In the genomic region with DNA sequence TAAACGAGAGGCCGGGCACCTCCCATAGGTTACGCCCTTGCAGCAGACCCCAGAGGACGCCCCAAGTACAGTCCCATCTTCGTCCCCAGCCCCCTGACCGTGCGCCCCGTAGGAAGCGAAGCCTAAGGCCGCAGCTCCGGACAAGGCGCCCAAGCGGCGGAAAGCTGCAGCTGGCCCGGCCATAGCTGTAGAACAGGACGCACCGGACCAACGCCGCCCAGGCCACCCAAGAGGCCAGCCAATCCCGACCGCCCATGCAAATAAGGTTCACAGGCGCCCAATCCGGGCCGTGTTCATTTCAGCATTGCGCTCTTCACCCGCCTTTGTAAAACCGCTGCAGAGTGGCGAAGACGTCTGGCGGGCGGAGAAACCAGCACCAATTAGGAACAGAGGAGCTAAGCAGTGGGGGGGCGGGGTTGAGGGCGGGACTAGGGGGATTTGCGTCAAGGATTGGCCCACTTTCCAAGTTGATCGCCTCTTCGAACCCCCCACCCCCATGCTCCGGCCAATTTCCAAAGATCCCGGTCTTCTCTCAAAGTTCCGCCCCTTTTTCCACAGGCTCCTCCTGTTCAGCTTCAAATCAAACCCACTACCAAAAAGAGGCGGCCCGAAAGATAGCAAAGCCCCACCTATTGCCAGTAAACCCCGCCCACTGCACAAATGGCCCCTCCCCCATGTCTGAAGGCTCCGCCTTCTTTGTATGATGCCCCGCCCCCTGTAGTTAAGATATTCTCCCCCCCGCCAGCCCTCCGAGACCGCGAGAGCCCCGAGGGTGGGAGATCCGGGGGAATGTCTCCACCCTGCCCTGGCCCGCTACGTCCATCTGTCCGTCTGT, we compare ENCODE assay signal across 1 cellular context.
TF ChIP-seq lines count a peak whose summit lies in the region.

A gene (minus strand): TSS at position 196 of the 835 bp plus-strand sequence. CDS start 13 bp downstream, at position 183.

TF ChIP-seq in K562, 482 proteins besides CTCF, POLR2A, EP300 and RAD21 (continued from another document):
- TF ChIP-seq, protein P1, sequence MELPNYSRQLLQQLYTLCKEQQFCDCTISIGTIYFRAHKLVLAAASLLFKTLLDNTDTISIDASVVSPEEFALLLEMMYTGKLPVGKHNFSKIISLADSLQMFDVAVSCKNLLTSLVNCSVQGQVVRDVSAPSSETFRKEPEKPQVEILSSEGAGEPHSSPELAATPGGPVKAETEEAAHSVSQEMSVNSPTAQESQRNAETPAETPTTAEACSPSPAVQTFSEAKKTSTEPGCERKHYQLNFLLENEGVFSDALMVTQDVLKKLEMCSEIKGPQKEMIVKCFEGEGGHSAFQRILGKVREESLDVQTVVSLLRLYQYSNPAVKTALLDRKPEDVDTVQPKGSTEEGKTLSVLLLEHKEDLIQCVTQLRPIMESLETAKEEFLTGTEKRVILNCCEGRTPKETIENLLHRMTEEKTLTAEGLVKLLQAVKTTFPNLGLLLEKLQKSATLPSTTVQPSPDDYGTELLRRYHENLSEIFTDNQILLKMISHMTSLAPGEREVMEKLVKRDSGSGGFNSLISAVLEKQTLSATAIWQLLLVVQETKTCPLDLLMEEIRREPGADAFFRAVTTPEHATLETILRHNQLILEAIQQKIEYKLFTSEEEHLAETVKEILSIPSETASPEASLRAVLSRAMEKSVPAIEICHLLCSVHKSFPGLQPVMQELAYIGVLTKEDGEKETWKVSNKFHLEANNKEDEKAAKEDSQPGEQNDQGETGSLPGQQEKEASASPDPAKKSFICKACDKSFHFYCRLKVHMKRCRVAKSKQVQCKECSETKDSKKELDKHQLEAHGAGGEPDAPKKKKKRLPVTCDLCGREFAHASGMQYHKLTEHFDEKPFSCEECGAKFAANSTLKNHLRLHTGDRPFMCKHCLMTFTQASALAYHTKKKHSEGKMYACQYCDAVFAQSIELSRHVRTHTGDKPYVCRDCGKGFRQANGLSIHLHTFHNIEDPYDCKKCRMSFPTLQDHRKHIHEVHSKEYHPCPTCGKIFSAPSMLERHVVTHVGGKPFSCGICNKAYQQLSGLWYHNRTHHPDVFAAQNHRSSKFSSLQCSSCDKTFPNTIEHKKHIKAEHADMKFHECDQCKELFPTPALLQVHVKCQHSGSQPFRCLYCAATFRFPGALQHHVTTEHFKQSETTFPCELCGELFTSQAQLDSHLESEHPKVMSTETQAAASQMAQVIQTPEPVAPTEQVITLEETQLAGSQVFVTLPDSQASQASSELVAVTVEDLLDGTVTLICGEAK (IDR thresholded peaks at IDR 0.05), result no peak
- TF ChIP-seq, protein P1 (CRISPR knock-in tag; IDR thresholded peaks at IDR 0.05), result no peak
- no peak for TF ChIP-seq SRSF1 (IDR thresholded peaks at IDR 0.05; ENCODE audit: low read depth, low read length)
- TF ChIP-seq, protein P2, sequence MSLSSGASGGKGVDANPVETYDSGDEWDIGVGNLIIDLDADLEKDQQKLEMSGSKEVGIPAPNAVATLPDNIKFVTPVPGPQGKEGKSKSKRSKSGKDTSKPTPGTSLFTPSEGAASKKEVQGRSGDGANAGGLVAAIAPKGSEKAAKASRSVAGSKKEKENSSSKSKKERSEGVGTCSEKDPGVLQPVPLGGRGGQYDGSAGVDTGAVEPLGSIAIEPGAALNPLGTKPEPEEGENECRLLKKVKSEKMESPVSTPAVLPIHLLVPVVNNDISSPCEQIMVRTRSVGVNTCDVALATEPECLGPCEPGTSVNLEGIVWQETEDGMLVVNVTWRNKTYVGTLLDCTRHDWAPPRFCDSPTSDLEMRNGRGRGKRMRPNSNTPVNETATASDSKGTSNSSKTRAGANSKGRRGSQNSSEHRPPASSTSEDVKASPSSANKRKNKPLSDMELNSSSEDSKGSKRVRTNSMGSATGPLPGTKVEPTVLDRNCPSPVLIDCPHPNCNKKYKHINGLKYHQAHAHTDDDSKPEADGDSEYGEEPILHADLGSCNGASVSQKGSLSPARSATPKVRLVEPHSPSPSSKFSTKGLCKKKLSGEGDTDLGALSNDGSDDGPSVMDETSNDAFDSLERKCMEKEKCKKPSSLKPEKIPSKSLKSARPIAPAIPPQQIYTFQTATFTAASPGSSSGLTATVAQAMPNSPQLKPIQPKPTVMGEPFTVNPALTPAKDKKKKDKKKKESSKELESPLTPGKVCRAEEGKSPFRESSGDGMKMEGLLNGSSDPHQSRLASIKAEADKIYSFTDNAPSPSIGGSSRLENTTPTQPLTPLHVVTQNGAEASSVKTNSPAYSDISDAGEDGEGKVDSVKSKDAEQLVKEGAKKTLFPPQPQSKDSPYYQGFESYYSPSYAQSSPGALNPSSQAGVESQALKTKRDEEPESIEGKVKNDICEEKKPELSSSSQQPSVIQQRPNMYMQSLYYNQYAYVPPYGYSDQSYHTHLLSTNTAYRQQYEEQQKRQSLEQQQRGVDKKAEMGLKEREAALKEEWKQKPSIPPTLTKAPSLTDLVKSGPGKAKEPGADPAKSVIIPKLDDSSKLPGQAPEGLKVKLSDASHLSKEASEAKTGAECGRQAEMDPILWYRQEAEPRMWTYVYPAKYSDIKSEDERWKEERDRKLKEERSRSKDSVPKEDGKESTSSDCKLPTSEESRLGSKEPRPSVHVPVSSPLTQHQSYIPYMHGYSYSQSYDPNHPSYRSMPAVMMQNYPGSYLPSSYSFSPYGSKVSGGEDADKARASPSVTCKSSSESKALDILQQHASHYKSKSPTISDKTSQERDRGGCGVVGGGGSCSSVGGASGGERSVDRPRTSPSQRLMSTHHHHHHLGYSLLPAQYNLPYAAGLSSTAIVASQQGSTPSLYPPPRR (CRISPR knock-in tag; IDR thresholded peaks at IDR 0.05; ENCODE audit: borderline replicate concordance), result no peak
- peak; percentile 89 for TF ChIP-seq MBD2 (IDR thresholded peaks at IDR 0.05; ENCODE audit: borderline replicate concordance, low read depth)
- TF ChIP-seq RBM14 (IDR thresholded peaks at IDR 0.05; ENCODE audit: borderline replicate concordance, insufficient read depth, low read depth, low read length), result no peak
- TF ChIP-seq ZNF282 (CRISPR knock-in tag; IDR thresholded peaks at IDR 0.05), result no peak
- TF ChIP-seq ZNF780A (CRISPR knock-in tag; IDR thresholded peaks at IDR 0.05), result no peak
- TF ChIP-seq MTF1 (CRISPR knock-in tag; IDR thresholded peaks at IDR 0.05; ENCODE audit: borderline replicate concordance), result no peak
- TF ChIP-seq, protein P3, sequence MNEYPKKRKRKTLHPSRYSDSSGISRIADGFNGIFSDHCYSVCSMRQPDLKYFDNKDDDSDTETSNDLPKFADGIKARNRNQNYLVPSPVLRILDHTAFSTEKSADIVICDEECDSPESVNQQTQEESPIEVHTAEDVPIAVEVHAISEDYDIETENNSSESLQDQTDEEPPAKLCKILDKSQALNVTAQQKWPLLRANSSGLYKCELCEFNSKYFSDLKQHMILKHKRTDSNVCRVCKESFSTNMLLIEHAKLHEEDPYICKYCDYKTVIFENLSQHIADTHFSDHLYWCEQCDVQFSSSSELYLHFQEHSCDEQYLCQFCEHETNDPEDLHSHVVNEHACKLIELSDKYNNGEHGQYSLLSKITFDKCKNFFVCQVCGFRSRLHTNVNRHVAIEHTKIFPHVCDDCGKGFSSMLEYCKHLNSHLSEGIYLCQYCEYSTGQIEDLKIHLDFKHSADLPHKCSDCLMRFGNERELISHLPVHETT (CRISPR knock-in tag; conservative IDR thresholded peaks at IDR 0.05 in 1 of 2, IDR thresholded peaks at IDR 0.05 in 1 of 2), result peak in 1 of 2 experiments; percentile 46; a peak in 1 of 4 replicates
- TF ChIP-seq, protein P4, sequence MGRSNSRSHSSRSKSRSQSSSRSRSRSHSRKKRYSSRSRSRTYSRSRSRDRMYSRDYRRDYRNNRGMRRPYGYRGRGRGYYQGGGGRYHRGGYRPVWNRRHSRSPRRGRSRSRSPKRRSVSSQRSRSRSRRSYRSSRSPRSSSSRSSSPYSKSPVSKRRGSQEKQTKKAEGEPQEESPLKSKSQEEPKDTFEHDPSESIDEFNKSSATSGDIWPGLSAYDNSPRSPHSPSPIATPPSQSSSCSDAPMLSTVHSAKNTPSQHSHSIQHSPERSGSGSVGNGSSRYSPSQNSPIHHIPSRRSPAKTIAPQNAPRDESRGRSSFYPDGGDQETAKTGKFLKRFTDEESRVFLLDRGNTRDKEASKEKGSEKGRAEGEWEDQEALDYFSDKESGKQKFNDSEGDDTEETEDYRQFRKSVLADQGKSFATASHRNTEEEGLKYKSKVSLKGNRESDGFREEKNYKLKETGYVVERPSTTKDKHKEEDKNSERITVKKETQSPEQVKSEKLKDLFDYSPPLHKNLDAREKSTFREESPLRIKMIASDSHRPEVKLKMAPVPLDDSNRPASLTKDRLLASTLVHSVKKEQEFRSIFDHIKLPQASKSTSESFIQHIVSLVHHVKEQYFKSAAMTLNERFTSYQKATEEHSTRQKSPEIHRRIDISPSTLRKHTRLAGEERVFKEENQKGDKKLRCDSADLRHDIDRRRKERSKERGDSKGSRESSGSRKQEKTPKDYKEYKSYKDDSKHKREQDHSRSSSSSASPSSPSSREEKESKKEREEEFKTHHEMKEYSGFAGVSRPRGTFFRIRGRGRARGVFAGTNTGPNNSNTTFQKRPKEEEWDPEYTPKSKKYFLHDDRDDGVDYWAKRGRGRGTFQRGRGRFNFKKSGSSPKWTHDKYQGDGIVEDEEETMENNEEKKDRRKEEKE (IDR thresholded peaks at IDR 0.05; ENCODE audit: borderline replicate concordance in 1 of 2, control insufficient read depth in 1 of 2, low read depth in 2 of 2, low read length in 1 of 2), result no peak
- peak; percentile 54 for TF ChIP-seq TAF9B (IDR thresholded peaks at IDR 0.05; ENCODE audit: partially characterized antibody)
- TF ChIP-seq RB1 (IDR thresholded peaks at IDR 0.05; ENCODE audit: low read depth), result 0 out of 2 replicates have a peak, but pooled peaks have one; percentile 40
- TF ChIP-seq C11orf30 (IDR thresholded peaks at IDR 0.05; ENCODE audit: low read depth), result peak; percentile 85
- TF ChIP-seq MAZ (CRISPR knock-in tag; conservative IDR thresholded peaks at IDR 0.05 in 1 of 2, IDR thresholded peaks at IDR 0.05 in 1 of 2), result peak in 1 of 2 experiments; percentile 43; a peak in 3 of 4 replicates
- TF ChIP-seq SP2 (IDR thresholded peaks at IDR 0.05; ENCODE audit: extremely low read depth, low read depth, low read length, poor library complexity, severe bottlenecking), result peak; percentile 53
